Comparison of ENCODE assay signal across 1 cellular context in the genomic region with DNA sequence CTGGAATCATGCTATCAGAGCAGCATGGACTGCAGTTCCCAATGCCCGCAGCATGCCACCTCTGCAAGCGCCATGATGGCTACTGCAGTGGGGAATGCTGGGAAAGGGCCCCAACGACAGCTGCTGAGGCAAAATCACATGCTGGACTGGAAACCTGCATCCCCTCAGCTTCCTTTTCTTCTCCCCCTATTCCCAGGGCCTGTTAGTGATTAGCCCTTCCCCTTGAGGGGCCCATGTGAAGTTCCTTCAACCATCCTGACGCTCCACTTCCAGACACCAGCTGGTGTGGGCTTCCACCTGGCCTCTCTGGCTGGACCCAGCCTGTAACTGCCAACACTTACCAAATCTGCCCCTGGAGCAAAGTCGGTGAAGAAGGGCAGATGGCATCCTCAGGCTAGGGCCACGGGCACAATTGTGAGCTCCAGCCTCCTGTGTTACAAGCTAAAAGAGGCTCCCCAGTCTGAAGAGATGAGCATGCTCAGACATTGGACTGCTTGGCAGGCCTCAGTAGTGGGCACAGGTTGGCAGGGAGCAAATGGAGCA.
TF ChIP-seq lines count a peak whose summit lies in the region.

No MANE protein-coding gene starts in this region.

TF ChIP-seq in SK-N-SH treated with all-trans-retinoic acid at 6 μM for 48 hours, 23 proteins besides CTCF, POLR2A, EP300 and RAD21 (continued from another document):
- no peak for TF ChIP-seq CREB5 (CRISPR knock-in tag; IDR thresholded peaks at IDR 0.05; ENCODE audit: low read depth)
TF ChIP-seq in SK-N-SH treated with all-trans-retinoic acid at 6 μM for 48 hours: peak in this region for 0.
